Comparison of ENCODE assay signal across 17 cellular contexts in genomic region chr10:114311023-114311422, GRCh38.
"Had no signal": no experiment of that assay in that cellular context is flagged by ENCODE, and none has a peak within 500 bp of the region (broad histone marks: within the 10 kb centered on the region; RNA-seq: fewer than 3 reads in every experiment).

No MANE protein-coding gene starts in this region.

- H3K4me2 ChIP-seq: neural progenitor cell had no signal

- ATAC-seq: foreskin keratinocyte, left colon, natural killer cell, pancreas, psoas muscle, right lobe of liver had no signal

- H3K27ac ChIP-seq: foreskin keratinocyte, neural progenitor cell, pancreas, psoas muscle, right lobe of liver, skin epidermis, tibial artery had no signal

- H3K27me3 ChIP-seq: foreskin keratinocyte, neural progenitor cell, pancreas, right lobe of liver, tibial artery had no signal

- H2AFZ ChIP-seq: neural progenitor cell had no signal

- DNase-seq: dermis blood vessel endothelial cell; foreskin keratinocyte; left colon; mammary epithelial cell; natural killer cell; occipital lobe; psoas muscle; retina; stimulated activated CD4-positive, alpha-beta T cell treated with anti-CD3 and anti-CD28 coated beads, Interleukin-12 subunit alpha, Interleukin-12 subunit beta, amount 100 ng/mL, for 4 hours; stimulated activated CD4-positive, alpha-beta T cell treated with anti-CD3 and anti-CD28 coated beads, Interleukin-2, amount 100 ng/mL, for 48 hours; stimulated activated naive CD4-positive, alpha-beta T cell treated with Interleukin-2 at 50 U/mL for 16 hours had no signal

- H3K36me3 ChIP-seq: neural progenitor cell, pancreas, right lobe of liver had no signal

- H3K9me3 ChIP-seq: pancreas, psoas muscle, right lobe of liver, tibial artery had no signal

- FAIRE-seq: colon, pancreas had no signal

- H3K9ac ChIP-seq: neural progenitor cell had no signal

- H3K4me3 ChIP-seq: neural progenitor cell, pancreas, psoas muscle, right lobe of liver, skin epidermis, tibial artery had no signal

- H3K4me1 ChIP-seq: neural progenitor cell, pancreas, psoas muscle, right lobe of liver had no signal
